Comparison of ENCODE assay signal across 1 cellular context in genomic region chr1:15523104-15523921, GRCh38.
TF ChIP-seq lines count a peak whose summit lies in the region.

No MANE protein-coding gene starts in this region.

TF ChIP-seq in A549, 52 proteins besides CTCF, POLR2A, EP300 and RAD21:
- TF ChIP-seq BCL3 (IDR thresholded peaks at IDR 0.05) (no peak), MAFK (IDR thresholded peaks at IDR 0.05; ENCODE audit: partially characterized antibody) (peak; percentile 84), POLR2AphosphoS2 (conservative IDR thresholded peaks at IDR 0.05; ENCODE audit: low read length) (no peak), MAX (IDR thresholded peaks at IDR 0.05) (no peak), CEBPB (IDR thresholded peaks at IDR 0.05) (no peak), RFX5 (IDR thresholded peaks at IDR 0.05) (no peak), REST (IDR thresholded peaks at IDR 0.05) (peak; percentile 38; the same call in 1 of the 2 replicates), BHLHE40 (IDR thresholded peaks at IDR 0.05; ENCODE audit: low read depth, low read length) (no peak), EHF (CRISPR knock-in tag; IDR thresholded peaks at IDR 0.05) (no peak), RNF2 (IDR thresholded peaks at IDR 0.05; ENCODE audit: borderline replicate concordance, low read depth) (no peak), TFCP2L1 (CRISPR knock-in tag; IDR thresholded peaks at IDR 0.05) (no peak), FOSB (CRISPR knock-in tag; IDR thresholded peaks at IDR 0.05) (no peak), NFE2L2 (conservative IDR thresholded peaks at IDR 0.05; ENCODE audit: low read length) (no peak), RARB (CRISPR knock-in tag; IDR thresholded peaks at IDR 0.05) (no peak)
- TF ChIP-seq, protein P1, sequence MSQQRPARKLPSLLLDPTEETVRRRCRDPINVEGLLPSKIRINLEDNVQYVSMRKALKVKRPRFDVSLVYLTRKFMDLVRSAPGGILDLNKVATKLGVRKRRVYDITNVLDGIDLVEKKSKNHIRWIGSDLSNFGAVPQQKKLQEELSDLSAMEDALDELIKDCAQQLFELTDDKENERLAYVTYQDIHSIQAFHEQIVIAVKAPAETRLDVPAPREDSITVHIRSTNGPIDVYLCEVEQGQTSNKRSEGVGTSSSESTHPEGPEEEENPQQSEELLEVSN (IDR thresholded peaks at IDR 0.05; ENCODE audit: borderline replicate concordance, low read depth), result no peak
